Comparison of ENCODE assay signal across 1 cellular context in genomic region chr21:41611966-41612606, GRCh38.
TF ChIP-seq lines count a peak whose summit lies in the region.

No MANE protein-coding gene starts in this region.

TF ChIP-seq in GM12878, 131 proteins besides CTCF, POLR2A, EP300 and RAD21 (continued from another document):
- TF ChIP-seq NFIC (IDR thresholded peaks at IDR 0.05; ENCODE audit: low read depth, low read length) (no peak), ATF2 (IDR thresholded peaks at IDR 0.05; ENCODE audit: low read length) (no peak), RUNX3 (IDR thresholded peaks at IDR 0.05; ENCODE audit: low read length) (no peak), ELK1 (IDR thresholded peaks at IDR 0.05; ENCODE audit: low read depth, low read length) (no peak), NFXL1 (IDR thresholded peaks at IDR 0.05; ENCODE audit: borderline replicate concordance) (no peak), E2F4 (IDR thresholded peaks at IDR 0.05; ENCODE audit: low read depth, low read length) (no peak), CEBPZ (IDR thresholded peaks at IDR 0.05; ENCODE audit: low read depth, low read length) (no peak), ZNF24 (IDR thresholded peaks at IDR 0.05) (no peak)
